Comparison of ENCODE assay signal across 31 cellular contexts in the genomic region with DNA sequence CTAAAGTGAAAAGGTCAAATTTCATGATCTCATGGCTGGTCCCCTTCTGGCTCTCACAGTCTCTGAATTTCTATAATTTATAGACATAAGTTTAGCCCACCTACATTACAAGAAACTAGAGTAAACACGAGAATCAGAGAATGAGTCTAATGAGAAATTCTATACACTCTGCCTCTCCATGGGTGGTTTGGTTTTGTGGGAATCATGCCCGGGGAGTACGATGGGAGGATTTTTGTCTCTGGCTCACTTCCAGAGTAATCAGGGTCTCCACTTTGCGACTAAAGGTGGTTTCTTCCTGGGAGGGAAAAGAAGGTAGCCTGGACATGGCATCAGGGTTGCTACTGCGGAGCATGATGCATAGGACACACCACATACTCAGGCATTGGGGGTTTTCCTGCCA.
"Had no signal": no experiment of that assay in that cellular context is flagged by ENCODE, and none has a peak within 500 bp of the region (broad histone marks: within the 10 kb centered on the region; RNA-seq: fewer than 3 reads in every experiment).

No MANE protein-coding gene starts in this region.

- H3K27me3 ChIP-seq: ascending aorta, breast epithelium, cardiac muscle cell, heart right ventricle had no signal

- FAIRE-seq: frontal cortex had no signal

- H3K27me3 Mint-ChIP-seq: activated CD4-positive, alpha-beta memory T cell treated with anti-CD3 and anti-CD28 coated beads for 36 hours; activated CD4-positive, alpha-beta T cell treated with anti-CD3 and anti-CD28 coated beads, Interleukin-2, amount 10 ng/mL, durations not matched to agents 24 days and 14 days; activated CD8-positive, alpha-beta memory T cell treated with anti-CD3 and anti-CD28 coated beads, Interleukin-2, amount 10 ng/mL, durations not matched to agents 7 days and 5 days; activated naive CD4-positive, alpha-beta T cell treated with anti-CD3 and anti-CD28 coated beads, Interleukin-2, amount 50 U/mL, for 24 hours; central memory CD8-positive, alpha-beta T cell; dendritic cell treated with granulocyte-macrophage colony-stimulating factor and Interleukin-4, amounts not matched to agents 40 ng/mL and 50 ng/mL, for 4 days had no signal

- H3K9me3 ChIP-seq: ascending aorta, breast epithelium, heart right ventricle had no signal

- ATAC-seq: activated CD4-positive, alpha-beta T cell treated with anti-CD3 and anti-CD28 coated beads for 36 hours; activated CD8-positive, alpha-beta memory T cell treated with anti-CD3 and anti-CD28 coated beads, Interleukin-2, amount 10 ng/mL, durations not matched to agents 7 days and 5 days; activated CD8-positive, alpha-beta T cell treated with anti-CD3 and anti-CD28 coated beads, Interleukin-2, amount 10 ng/mL, durations not matched to agents 7 days and 5 days; esophagus mucosa; heart right ventricle had no signal

- H3K4me3 Mint-ChIP-seq: activated CD4-positive, alpha-beta memory T cell treated with anti-CD3 and anti-CD28 coated beads for 36 hours; activated CD4-positive, alpha-beta T cell treated with anti-CD3 and anti-CD28 coated beads for 36 hours; activated CD4-positive, alpha-beta T cell treated with anti-CD3 and anti-CD28 coated beads, Interleukin-2, amount 10 ng/mL, durations not matched to agents 24 days and 14 days; activated CD8-positive, alpha-beta memory T cell treated with anti-CD3 and anti-CD28 coated beads, Interleukin-2, amount 10 ng/mL, durations not matched to agents 7 days and 5 days; activated CD8-positive, alpha-beta T cell treated with anti-CD3 and anti-CD28 coated beads, Interleukin-2, amount 10 ng/mL, durations not matched to agents 7 days and 5 days; activated naive CD4-positive, alpha-beta T cell treated with anti-CD3 and anti-CD28 coated beads for 36 hours; activated naive CD4-positive, alpha-beta T cell treated with anti-CD3 and anti-CD28 coated beads, Interleukin-2, amount 50 U/mL, for 24 hours; activated naive CD8-positive, alpha-beta T cell treated with anti-CD3 and anti-CD28 coated beads, Interleukin-2, amount 10 ng/mL, durations not matched to agents 7 days and 5 days; activated T-helper 1 cell treated with anti-CD3 and anti-CD28 coated beads, Interleukin-12 subunit alpha, Interleukin-12 subunit beta, Interleukin-2, Interleukin-4 antibody, amounts not matched to agents 30 ng/mL and 10 ng/mL and 1 ng/mL, durations not matched to agents 14 hours and 24 hours and 36 hours; brain; central memory CD8-positive, alpha-beta T cell; dendritic cell treated with granulocyte-macrophage colony-stimulating factor and Interleukin-4, amounts not matched to agents 40 ng/mL and 50 ng/mL, for 4 days; endodermal cell had no signal

- H3K4me1 ChIP-seq: breast epithelium had no signal

- DNase-seq: activated CD4-positive, alpha-beta memory T cell treated with anti-CD3 and anti-CD28 coated beads for 36 hours; activated CD4-positive, alpha-beta T cell treated with anti-CD3 and anti-CD28 coated beads for 36 hours; activated CD4-positive, alpha-beta T cell treated with anti-CD3 and anti-CD28 coated beads, Interleukin-2, amount 10 ng/mL, durations not matched to agents 24 days and 14 days; activated CD4-positive, CD25-positive, alpha-beta regulatory T cell; activated CD4-positive, CD25-positive, alpha-beta regulatory T cell treated with anti-CD3 and anti-CD28 coated beads, Interleukin-2, amount 50 U/mL, for 72 hours; activated CD8-positive, alpha-beta memory T cell treated with anti-CD3 and anti-CD28 coated beads, Interleukin-2, amount 10 ng/mL, durations not matched to agents 7 days and 5 days; activated CD8-positive, alpha-beta memory T cell treated with anti-CD3 and anti-CD28 coated beads, Interleukin-2, amount 50 U/mL, for 4 hours; activated CD8-positive, alpha-beta T cell treated with anti-CD3 and anti-CD28 coated beads, Interleukin-2, amount 10 ng/mL, durations not matched to agents 7 days and 5 days; activated effector memory CD4-positive, alpha-beta T cell treated with anti-CD3 and anti-CD28 coated beads, Interleukin-2, amount 50 U/mL, for 16 hours; activated naive CD4-positive, alpha-beta T cell treated with anti-CD3 and anti-CD28 coated beads for 36 hours; activated naive CD8-positive, alpha-beta T cell treated with anti-CD3 and anti-CD28 coated beads, Interleukin-2, amount 10 ng/mL, durations not matched to agents 7 days and 5 days; activated T-cell treated with anti-CD3 and anti-CD28 coated beads, Interleukin-2, amount 50 U/mL, for 1 hour; activated T-cell treated with anti-CD3 and anti-CD28 coated beads, Interleukin-2, amount 50 U/mL, for 48 hours; dorsolateral prefrontal cortex; effector memory CD4-positive, alpha-beta T cell; endodermal cell; foreskin fibroblast; heart right ventricle; T-helper 2 cell had no signal

- H3K4me3 ChIP-seq: ascending aorta, breast epithelium, cardiac muscle cell, coronary artery, dorsolateral prefrontal cortex, heart right ventricle had no signal

- H3K36me3 ChIP-seq: ascending aorta, breast epithelium, cardiac muscle cell had no signal

- H3K9me3 Mint-ChIP-seq: activated CD4-positive, alpha-beta T cell treated with anti-CD3 and anti-CD28 coated beads, Interleukin-2, amount 10 ng/mL, durations not matched to agents 24 days and 14 days; activated naive CD4-positive, alpha-beta T cell treated with anti-CD3 and anti-CD28 coated beads for 36 hours; activated naive CD4-positive, alpha-beta T cell treated with anti-CD3 and anti-CD28 coated beads, Interleukin-2, amount 50 U/mL, for 24 hours; activated naive CD8-positive, alpha-beta T cell treated with anti-CD3 and anti-CD28 coated beads, Interleukin-2, amount 10 ng/mL, durations not matched to agents 7 days and 5 days; activated T-helper 1 cell treated with anti-CD3 and anti-CD28 coated beads, Interleukin-12 subunit alpha, Interleukin-12 subunit beta, Interleukin-2, Interleukin-4 antibody, amounts not matched to agents 30 ng/mL and 10 ng/mL and 1 ng/mL, durations not matched to agents 14 hours and 24 hours and 36 hours; activated T-helper 2 cell treated with anti-CD3 and anti-CD28 coated beads, Interferon-gamma antibody, Interleukin-2, Interleukin-4, amounts not matched to agents 10 μg/mL and 5 μg/mL and 100 μg/mL, durations not matched to agents 14 hours and 24 hours and 36 hours; central memory CD8-positive, alpha-beta T cell; endodermal cell had no signal

- H3K36me3 Mint-ChIP-seq: activated CD4-positive, alpha-beta memory T cell treated with anti-CD3 and anti-CD28 coated beads for 36 hours; activated CD8-positive, alpha-beta memory T cell treated with anti-CD3 and anti-CD28 coated beads, Interleukin-2, amount 10 ng/mL, durations not matched to agents 7 days and 5 days; activated naive CD4-positive, alpha-beta T cell treated with anti-CD3 and anti-CD28 coated beads, Interleukin-2, amount 50 U/mL, for 24 hours; activated naive CD8-positive, alpha-beta T cell treated with anti-CD3 and anti-CD28 coated beads, Interleukin-2, amount 10 ng/mL, durations not matched to agents 7 days and 5 days; brain had no signal

- H3K27ac Mint-ChIP-seq: activated CD4-positive, alpha-beta memory T cell treated with anti-CD3 and anti-CD28 coated beads for 36 hours; activated CD4-positive, alpha-beta T cell treated with anti-CD3 and anti-CD28 coated beads for 36 hours; activated CD4-positive, alpha-beta T cell treated with anti-CD3 and anti-CD28 coated beads, Interleukin-2, amount 10 ng/mL, durations not matched to agents 24 days and 14 days; activated CD8-positive, alpha-beta memory T cell treated with anti-CD3 and anti-CD28 coated beads, Interleukin-2, amount 10 ng/mL, durations not matched to agents 7 days and 5 days; activated CD8-positive, alpha-beta T cell treated with anti-CD3 and anti-CD28 coated beads, Interleukin-2, amount 10 ng/mL, durations not matched to agents 7 days and 5 days; activated naive CD4-positive, alpha-beta T cell treated with anti-CD3 and anti-CD28 coated beads for 36 hours; activated naive CD4-positive, alpha-beta T cell treated with anti-CD3 and anti-CD28 coated beads, Interleukin-2, amount 50 U/mL, for 24 hours; activated naive CD8-positive, alpha-beta T cell treated with anti-CD3 and anti-CD28 coated beads, Interleukin-2, amount 10 ng/mL, durations not matched to agents 7 days and 5 days; activated T-helper 1 cell treated with anti-CD3 and anti-CD28 coated beads, Interleukin-12 subunit alpha, Interleukin-12 subunit beta, Interleukin-2, Interleukin-4 antibody, amounts not matched to agents 30 ng/mL and 10 ng/mL and 1 ng/mL, durations not matched to agents 14 hours and 24 hours and 36 hours; activated T-helper 2 cell treated with anti-CD3 and anti-CD28 coated beads, Interferon-gamma antibody, Interleukin-2, Interleukin-4, amounts not matched to agents 10 μg/mL and 5 μg/mL and 100 μg/mL, durations not matched to agents 14 hours and 24 hours and 36 hours; brain; dendritic cell treated with granulocyte-macrophage colony-stimulating factor and Interleukin-4, amounts not matched to agents 40 ng/mL and 50 ng/mL, for 4 days; endodermal cell had no signal

- H3K27ac ChIP-seq: ascending aorta, breast epithelium, cardiac muscle cell, coronary artery, dorsolateral prefrontal cortex, heart right ventricle had no signal

- H3K4me1 Mint-ChIP-seq: activated CD4-positive, alpha-beta T cell treated with anti-CD3 and anti-CD28 coated beads for 36 hours; activated CD4-positive, alpha-beta T cell treated with anti-CD3 and anti-CD28 coated beads, Interleukin-2, amount 10 ng/mL, durations not matched to agents 24 days and 14 days; activated CD8-positive, alpha-beta memory T cell treated with anti-CD3 and anti-CD28 coated beads, Interleukin-2, amount 10 ng/mL, durations not matched to agents 7 days and 5 days; activated naive CD4-positive, alpha-beta T cell treated with anti-CD3 and anti-CD28 coated beads, Interleukin-2, amount 50 U/mL, for 24 hours; activated naive CD8-positive, alpha-beta T cell treated with anti-CD3 and anti-CD28 coated beads, Interleukin-2, amount 10 ng/mL, durations not matched to agents 7 days and 5 days; brain; central memory CD8-positive, alpha-beta T cell; endodermal cell had no signal
